8 cellular contexts compared by ENCODE assay signal in the genomic region with DNA sequence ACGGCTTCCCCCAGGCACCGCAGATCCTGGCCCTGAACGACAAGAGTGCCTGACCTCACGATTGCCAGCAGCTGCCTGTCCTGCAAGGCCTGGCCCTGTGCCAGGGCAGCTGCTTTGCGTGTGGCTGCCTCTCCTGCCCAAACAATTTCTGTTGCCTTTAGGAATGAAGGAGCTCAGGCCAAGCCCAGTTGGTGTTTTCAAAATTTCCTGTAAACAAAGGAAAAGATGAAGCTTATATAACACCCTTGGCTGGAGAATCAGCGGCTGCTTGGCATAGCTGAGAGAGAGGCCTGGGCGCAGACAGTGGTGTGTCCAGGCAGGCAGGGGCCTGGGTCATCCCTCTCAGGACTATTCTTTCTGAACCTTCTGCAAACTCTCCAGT. TPM values are rescaled to one million over a fixed set of nuclear protein-coding genes. Genes with fewer than 3 reads are reported as not detected.
DNase-seq lines count a peak whose midpoint lies in the region; ATAC-seq and TF ChIP-seq lines count a peak whose summit lies in the region.

No MANE protein-coding gene starts in this region.

- H3K27ac ChIP-seq in lower lobe of right lung (peak overlapping the region; percentile 82), uterus (peak overlapping the region; percentile 95 to 100)

- H3K27me3 ChIP-seq in lower lobe of right lung (ENCODE audit: low read depth) (no peaks in the 10 kb centered on the region), uterus (no peaks in the 10 kb centered on the region)

- H3K9me3 ChIP-seq in lower lobe of right lung (no peaks in the 10 kb centered on the region), uterus (no peaks in the 10 kb centered on the region)

- peaks cover 66% of the 10 kb centered on the region for H3K4me1 ChIP-seq in lower lobe of right lung
- peaks cover 5 to 15% of the 10 kb centered on the region in 2 donors for H3K4me1 ChIP-seq in uterus

- TF ChIP-seq POLR2A in uterus (IDR thresholded peaks at IDR 0.05) = peak in 1 of 2 donors; percentile 8

- no peaks in the 10 kb centered on the region for H3K9me3 Mint-ChIP-seq in activated naive CD4-positive, alpha-beta T cell treated with anti-CD3 and anti-CD28 coated beads, Interleukin-2, amount 50 U/mL, for 72 hours

- no peak for TF ChIP-seq CTCF in choroid plexus epithelial cell (conservative IDR thresholded peaks at IDR 0.05; ENCODE audit: low read depth, low read length)
- no peak for TF ChIP-seq CTCF in lower lobe of right lung (IDR thresholded peaks at IDR 0.05)
- no peak for TF ChIP-seq CTCF in uterus (IDR thresholded peaks at IDR 0.05)

- H3K36me3 Mint-ChIP-seq in activated naive CD4-positive, alpha-beta T cell treated with anti-CD3 and anti-CD28 coated beads, Interleukin-2, amount 50 U/mL, for 72 hours = no peaks in the 10 kb centered on the region

- no peak overlapping the region for H3K27ac Mint-ChIP-seq in activated naive CD4-positive, alpha-beta T cell treated with anti-CD3 and anti-CD28 coated beads, Interleukin-2, amount 50 U/mL, for 72 hours

- ATAC-seq in lower lobe of right lung (peak; percentile 81 to 83), HG02623 (IDR thresholded peaks at IDR 0.05; ENCODE audit: unreplicated experiment) (no peak)
- no peak for ATAC-seq in activated naive CD4-positive, alpha-beta T cell treated with anti-CD3 and anti-CD28 coated beads, Interleukin-2, amount 50 U/mL, for 72 hours

- intact Hi-C loops in lower lobe of right lung (cut with DNase I) (no loop called here), uterus (cut with DNase I; ENCODE audit: low total_unique reads) (no loop called here)

- H3K36me3 ChIP-seq in lower lobe of right lung (no peaks in the 10 kb centered on the region), uterus (no peaks in the 10 kb centered on the region)

- H3K4me3 ChIP-seq in choroid plexus epithelial cell (ENCODE audit: low read depth, low read length) (no peak overlapping the region), lower lobe of right lung (no peak overlapping the region), uterus (no peak overlapping the region)

- peak; percentile 92 for DNase-seq in Ammon's horn (ENCODE audit: low spot score)
- peak; percentile 46 for DNase-seq in NCI-H2171 treated with DMSO at 0.1 percent for 48 hours (lab: John Stamatoyannopoulos, UW)
- DNase-seq in choroid plexus epithelial cell (ENCODE audit: low read depth) = peak; percentile 77
- DNase-seq in lower lobe of right lung = peak; percentile 91
- DNase-seq in uterus = peak; percentile 75 to 79
- no peak for DNase-seq in NOMO-1 treated with DMSO at 0.1 percent for 48 hours (lab: John Stamatoyannopoulos, UW; ENCODE audit: unreplicated experiment)
- no peak for DNase-seq in activated naive CD4-positive, alpha-beta T cell treated with anti-CD3 and anti-CD28 coated beads, Interleukin-2, amount 50 U/mL, for 72 hours (ENCODE audit: low spot score in 2 of 2)

RNA-seq across cellular contexts. Expression of gene SLC47A2, which starts 11.7 kb away (rescaled TPM):
- total RNA-seq in lower lobe of right lung = not detected
- under 1 TPM in 1 of 4 donors, not detected in 3; 0.35 TPM for total RNA-seq in uterus
- total RNA-seq in activated naive CD4-positive, alpha-beta T cell treated with anti-CD3 and anti-CD28 coated beads, Interleukin-2, amount 50 U/mL, for 72 hours = not detected

RNA-seq across cellular contexts. Expression of gene ALDH3A1, which starts 20.0 kb away (rescaled TPM):
- total RNA-seq in lower lobe of right lung = 6.7 TPM
- 1 to 10 TPM in 2 of 4 donors, under 1 TPM in 1, not detected in 1; 0.51 to 7.1 (median 1.7) TPM for total RNA-seq in uterus
- total RNA-seq in activated naive CD4-positive, alpha-beta T cell treated with anti-CD3 and anti-CD28 coated beads, Interleukin-2, amount 50 U/mL, for 72 hours = under 1 TPM in 1 of 2 donors, not detected in 1; 0.30 TPM

Comparison
In these comparisons a context has a peak if more than half of its experiments do, and no peak if none do; other contexts are left out.
1. DNase-seq: peak in Ammon's horn (single experiment), NCI-H2171 treated with DMSO at 0.1 percent for 48 hours (single experiment), choroid plexus epithelial cell (single experiment), lower lobe of right lung (single experiment) and uterus (2 of 2); none in NOMO-1 treated with DMSO at 0.1 percent for 48 hours (single experiment) and activated naive CD4-positive, alpha-beta T cell treated with anti-CD3 and anti-CD28 coated beads, Interleukin-2, amount 50 U/mL, for 72 hours (0 of 2).
2. ATAC-seq: peak in lower lobe of right lung (2 of 2); none in activated naive CD4-positive, alpha-beta T cell treated with anti-CD3 and anti-CD28 coated beads, Interleukin-2, amount 50 U/mL, for 72 hours (0 of 2) and HG02623 (single experiment).